In the genomic region with DNA sequence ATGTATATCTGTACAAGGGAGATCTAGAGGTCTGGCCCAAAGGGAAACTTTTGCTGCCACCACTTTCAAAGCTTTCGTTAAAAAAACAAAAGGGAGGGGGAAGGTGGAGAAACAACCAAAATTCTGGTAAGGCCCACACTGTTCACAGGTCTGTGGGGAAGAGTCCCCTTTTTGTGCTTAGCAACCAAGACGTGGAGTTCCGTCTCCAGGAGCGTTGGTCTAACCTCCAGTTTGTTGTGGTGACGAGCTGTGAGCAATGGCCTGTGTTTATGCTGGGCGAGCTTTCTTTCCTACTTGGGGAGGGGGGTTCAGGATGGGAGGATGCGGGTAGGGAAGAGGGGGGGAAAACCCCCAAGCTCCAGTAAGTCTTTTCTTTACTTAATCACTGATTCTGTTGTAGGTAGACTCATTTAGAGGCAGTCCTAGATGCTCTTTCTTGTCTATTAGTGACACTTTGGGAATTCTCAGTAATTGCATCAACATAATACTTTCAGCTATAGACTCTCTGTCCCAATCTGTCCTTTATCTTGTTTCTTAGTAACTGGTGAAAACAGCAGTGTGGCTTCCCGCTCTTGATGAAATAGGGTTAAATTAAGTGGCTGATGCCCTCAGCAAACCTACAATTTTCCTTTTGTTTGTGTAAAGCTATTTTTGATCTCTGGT, we compare ENCODE assay signal across 8 cellular contexts. TPM values are rescaled to one million over a fixed set of nuclear protein-coding genes. Genes with fewer than 3 reads are reported as not detected.
DNase-seq lines count a peak whose midpoint lies in the region; ATAC-seq and TF ChIP-seq lines count a peak whose summit lies in the region.

No MANE protein-coding gene starts in this region.

- CTCF ChIA-PET in activated CD4-positive, alpha-beta memory T cell treated with anti-CD3 and anti-CD28 coated beads, Interleukin-2, amount 10 ng/mL, durations not matched to agents 7 days and 5 days (lab: Charles Lee) = interaction anchor here (0.6 to 5.1 kb wide), 23 partner anchors 8 to 412 kb away, joined by 3 to 90 read pairs (median 4); a partner anchor contains a TSS

- intact Hi-C loops in natural killer cell (cut with micrococcal nuclease) = loop anchor here (1.0 to 5.0 kb wide), 8 partner anchors 10 to 826 kb away; a partner anchor contains a TSS

- peaks cover 60% of the 10 kb centered on the region for H3K4me1 Mint-ChIP-seq in activated CD4-positive, alpha-beta memory T cell treated with anti-CD3 and anti-CD28 coated beads, Interleukin-2, amount 10 ng/mL, durations not matched to agents 7 days and 5 days
- peaks cover 43 to 61% of the 10 kb centered on the region in 2 donors for H3K4me1 Mint-ChIP-seq in effector memory CD8-positive, alpha-beta T cell (ENCODE audit: low read depth in 2 of 2)
- H3K4me1 Mint-ChIP-seq in natural killer cell = peaks cover 65 to 68% of the 10 kb centered on the region in 2 donors

- no peak for TF ChIP-seq CTCF in GM06990 (IDR thresholded peaks at IDR 0.05; ENCODE audit: insufficient read depth, low read length, poor library complexity, severe bottlenecking)
- no peak for TF ChIP-seq CTCF in natural killer cell (IDR thresholded peaks at IDR 0.05)

- POLR2A ChIA-PET in activated CD4-positive, alpha-beta memory T cell treated with anti-CD3 and anti-CD28 coated beads, Interleukin-2, amount 10 ng/mL, durations not matched to agents 7 days and 5 days (lab: Charles Lee) = interaction anchor here (0.5 to 8.7 kb wide), 29 partner anchors 9 to 858 kb away, joined by 3 to 268 read pairs (median 6); a partner anchor contains a TSS

- H3K27ac ChIP-seq in subcutaneous abdominal adipose tissue (ENCODE audit: low read depth, low read length) = peak overlapping the region; percentile 96

- no peaks in the 10 kb centered on the region for H3K9me3 Mint-ChIP-seq in activated CD4-positive, alpha-beta memory T cell treated with anti-CD3 and anti-CD28 coated beads, Interleukin-2, amount 10 ng/mL, durations not matched to agents 7 days and 5 days
- H3K9me3 Mint-ChIP-seq in effector memory CD8-positive, alpha-beta T cell = no peaks in the 10 kb centered on the region
- no peaks in the 10 kb centered on the region for H3K9me3 Mint-ChIP-seq in natural killer cell

- H3K27me3 Mint-ChIP-seq in activated CD4-positive, alpha-beta memory T cell treated with anti-CD3 and anti-CD28 coated beads, Interleukin-2, amount 10 ng/mL, durations not matched to agents 7 days and 5 days = no peaks in the 10 kb centered on the region
- no peaks in the 10 kb centered on the region for H3K27me3 Mint-ChIP-seq in effector memory CD8-positive, alpha-beta T cell
- no peaks in the 10 kb centered on the region for H3K27me3 Mint-ChIP-seq in natural killer cell (ENCODE audit: low read depth in 2 of 2)

- peak; percentile 58 for ATAC-seq in effector memory CD8-positive, alpha-beta T cell (replicated peaks)
- peak; percentile 39 to 63 (median 59) for ATAC-seq in natural killer cell

- in situ Hi-C loops in HAP-1 (cut with MboI; ENCODE audit: low sequenced_read_pairs) = no loop called here

- H3K36me3 Mint-ChIP-seq in activated CD4-positive, alpha-beta memory T cell treated with anti-CD3 and anti-CD28 coated beads, Interleukin-2, amount 10 ng/mL, durations not matched to agents 7 days and 5 days (ENCODE audit: low read depth) = peaks cover 27% of the 10 kb centered on the region
- peaks cover 71% of the 10 kb centered on the region for H3K36me3 Mint-ChIP-seq in effector memory CD8-positive, alpha-beta T cell (ENCODE audit: insufficient read depth)
- H3K36me3 Mint-ChIP-seq in natural killer cell = no peaks in the 10 kb centered on the region

- peaks cover 12% of the 10 kb centered on the region for H3K4me1 ChIP-seq in HAP-1
- peaks cover 0 to 56% (median 38%) of the 10 kb centered on the region in 5 donors for H3K4me1 ChIP-seq in subcutaneous abdominal adipose tissue (ENCODE audit: control insufficient read depth in 5 of 5, insufficient read depth in 5 of 5, low read length in 5 of 5)

- peak overlapping the region; percentile 71 to 100 (median 99) for H3K9ac ChIP-seq in subcutaneous abdominal adipose tissue (ENCODE audit: low read length in 5 of 5)

- H3K9me3 ChIP-seq in HAP-1 = no peaks in the 10 kb centered on the region
- H3K9me3 ChIP-seq in subcutaneous abdominal adipose tissue (ENCODE audit: control insufficient read depth in 5 of 5, low read length in 5 of 5) = peaks cover 0 to 3% (median 0%) of the 10 kb centered on the region in 5 donors

- H3K4me3 ChIP-seq in GM06990 (replicated peaks; ENCODE audit: low read depth, low read length) = peak overlapping the region; percentile 72
- H3K4me3 ChIP-seq in HAP-1 = peak overlapping the region; percentile 62
- peak overlapping the region; percentile 72 to 99 (median 99) for H3K4me3 ChIP-seq in subcutaneous abdominal adipose tissue (ENCODE audit: low read depth in 1 of 5, low read length in 5 of 5)

- H3K27ac Mint-ChIP-seq in activated CD4-positive, alpha-beta memory T cell treated with anti-CD3 and anti-CD28 coated beads, Interleukin-2, amount 10 ng/mL, durations not matched to agents 7 days and 5 days = peak overlapping the region; percentile 94
- peak overlapping the region; percentile 99 to 100 for H3K27ac Mint-ChIP-seq in effector memory CD8-positive, alpha-beta T cell
- H3K27ac Mint-ChIP-seq in natural killer cell = peak overlapping the region; percentile 96 to 99

- H3K27me3 ChIP-seq in GM06990 (replicated peaks; ENCODE audit: control insufficient read depth, insufficient read depth, low read length) (no peaks in the 10 kb centered on the region), HAP-1 (ENCODE audit: low read depth) (no peaks in the 10 kb centered on the region), subcutaneous abdominal adipose tissue (ENCODE audit: control insufficient read depth in 5 of 5, insufficient read depth in 4 of 5, low read length in 5 of 5) (no peaks in the 10 kb centered on the region)

- DNase-seq in GM06990 (ENCODE audit: extremely low read depth, insufficient read length) = no peak
- peak; percentile 19 to 49 for DNase-seq in HAP-1 (ENCODE audit: low spot score in 2 of 2)
- peak; percentile 62 for DNase-seq in MV-4-11 (lab: John Stamatoyannopoulos, UW)
- peak; percentile 72 for DNase-seq in activated CD4-positive, alpha-beta memory T cell treated with anti-CD3 and anti-CD28 coated beads, Interleukin-2, amount 10 ng/mL, durations not matched to agents 7 days and 5 days
- DNase-seq in effector memory CD8-positive, alpha-beta T cell = peak; percentile 70 to 79 (median 76)
- peak; percentile 79 for DNase-seq in natural killer cell
- DNase-seq in NCI-H446 treated with DMSO at 0.1 percent for 48 hours (lab: John Stamatoyannopoulos, UW) = no peak

- H3K36me3 ChIP-seq in GM06990 (ENCODE audit: control insufficient read depth, insufficient read depth, low read length) (no peaks in the 10 kb centered on the region), HAP-1 (replicated peaks) (no peaks in the 10 kb centered on the region), subcutaneous abdominal adipose tissue (ENCODE audit: control insufficient read depth in 5 of 5, insufficient read depth in 5 of 5, low read length in 5 of 5) (no peaks in the 10 kb centered on the region)

- H3K4me3 Mint-ChIP-seq in activated CD4-positive, alpha-beta memory T cell treated with anti-CD3 and anti-CD28 coated beads, Interleukin-2, amount 10 ng/mL, durations not matched to agents 7 days and 5 days = peak overlapping the region; percentile 88
- peak overlapping the region; percentile 92 to 93 for H3K4me3 Mint-ChIP-seq in effector memory CD8-positive, alpha-beta T cell
- H3K4me3 Mint-ChIP-seq in natural killer cell = peak overlapping the region; percentile 98

RNA-seq across cellular contexts. Expression of a gene that starts 1.5 kb away (rescaled TPM):
- total RNA-seq in activated CD4-positive, alpha-beta memory T cell treated with anti-CD3 and anti-CD28 coated beads, Interleukin-2, amount 10 ng/mL, durations not matched to agents 7 days and 5 days = 10 to 100 TPM; 89.5 to 92.5 TPM
- total RNA-seq in natural killer cell = 100 to 1,000 TPM; 238 to 283 (median 261) TPM

RNA-seq across cellular contexts. Expression of a gene that starts 25.5 kb away (rescaled TPM):
- total RNA-seq in activated CD4-positive, alpha-beta memory T cell treated with anti-CD3 and anti-CD28 coated beads, Interleukin-2, amount 10 ng/mL, durations not matched to agents 7 days and 5 days = 10 to 100 TPM; 13.2 to 14.4 TPM
- 1 to 10 TPM; 5.5 to 6.8 (median 5.9) TPM for total RNA-seq in natural killer cell

RNA-seq across cellular contexts. Expression of a gene that starts 26.0 kb away (rescaled TPM):
- 10 to 100 TPM; 53.7 to 56.7 TPM for total RNA-seq in activated CD4-positive, alpha-beta memory T cell treated with anti-CD3 and anti-CD28 coated beads, Interleukin-2, amount 10 ng/mL, durations not matched to agents 7 days and 5 days
- total RNA-seq in natural killer cell = 10 to 100 TPM; 64.0 to 78.7 (median 77.6) TPM

RNA-seq across cellular contexts. Expression of a gene that starts 43.2 kb away (rescaled TPM):
- 1 to 10 TPM; 1.6 to 2.9 TPM for total RNA-seq in activated CD4-positive, alpha-beta memory T cell treated with anti-CD3 and anti-CD28 coated beads, Interleukin-2, amount 10 ng/mL, durations not matched to agents 7 days and 5 days
- total RNA-seq in natural killer cell = 1 to 10 TPM in 2 of 3 donors, under 1 TPM in 1; 0.88 to 2.1 (median 1.5) TPM

RNA-seq across cellular contexts. Expression of a gene that starts 48.6 kb away (rescaled TPM):
- under 1 TPM; 0.20 to 0.45 TPM for total RNA-seq in activated CD4-positive, alpha-beta memory T cell treated with anti-CD3 and anti-CD28 coated beads, Interleukin-2, amount 10 ng/mL, durations not matched to agents 7 days and 5 days
- under 1 TPM in 1 of 3 donors, not detected in 2; 0.16 TPM for total RNA-seq in natural killer cell

Comparison
In these comparisons a context has a peak if more than half of its experiments do, and no peak if none do; other contexts are left out.
1. DNase-seq: peak in HAP-1 (2 of 2), MV-4-11 (single experiment), activated CD4-positive, alpha-beta memory T cell treated with anti-CD3 and anti-CD28 coated beads, Interleukin-2, amount 10 ng/mL, durations not matched to agents 7 days and 5 days (single experiment), effector memory CD8-positive, alpha-beta T cell (3 of 3) and natural killer cell (single experiment); none in GM06990 (single experiment) and NCI-H446 treated with DMSO at 0.1 percent for 48 hours (single experiment).
2. Peak in every context shown above with its lines, with median percentiles within 50 percentile points of each other: H3K4me3 ChIP-seq, H3K27ac Mint-ChIP-seq and H3K4me3 Mint-ChIP-seq.